ENCODE assay signal across 2 cellular contexts in the genomic region with DNA sequence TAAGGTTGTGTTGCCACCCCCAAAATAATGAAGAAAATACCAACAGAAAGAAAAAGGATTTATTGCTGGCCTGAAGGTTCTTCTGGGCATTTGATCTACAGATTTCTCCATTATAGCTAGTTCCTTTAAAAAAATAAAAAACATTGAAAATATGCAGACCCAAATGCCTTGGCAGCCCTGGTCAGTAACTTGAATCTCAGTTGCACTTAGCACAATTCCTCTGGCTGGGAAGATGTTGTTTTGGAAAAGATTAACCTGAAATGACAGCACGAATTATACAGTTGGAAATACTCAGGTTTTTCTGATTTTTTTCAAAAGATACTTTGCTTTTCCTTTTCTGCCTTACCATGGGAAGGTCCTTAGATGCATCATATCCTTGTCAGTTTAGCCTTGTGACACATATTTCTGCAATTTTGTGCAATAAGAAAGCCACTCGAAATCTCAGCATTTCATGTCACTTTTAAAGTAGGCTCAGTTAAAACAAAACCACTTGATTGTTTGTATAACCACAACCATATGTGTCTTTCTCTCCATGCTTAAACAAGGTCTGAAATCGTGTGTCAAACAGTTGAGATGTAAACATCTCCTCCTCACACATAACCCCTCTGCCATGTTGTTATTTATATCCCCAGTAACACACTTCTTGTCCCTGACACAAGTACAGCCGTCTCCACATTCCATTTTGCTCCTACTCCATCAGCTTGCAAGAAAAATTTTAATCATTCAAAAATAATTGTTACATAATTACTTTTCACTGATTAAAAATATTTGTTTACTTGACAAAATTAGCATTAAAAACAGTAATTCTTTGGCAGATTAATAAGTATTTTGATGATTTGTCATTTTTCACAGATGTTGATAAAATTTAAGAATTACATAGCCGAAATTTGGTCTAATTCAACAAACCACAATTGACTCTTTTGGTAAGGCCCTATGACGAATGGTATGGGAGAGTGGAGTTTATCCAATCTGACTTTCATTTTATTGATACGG.
TF ChIP-seq lines count a peak whose summit lies in the region.

No MANE protein-coding gene starts in this region.

TF ChIP-seq in IMR-90, 13 proteins besides CTCF, POLR2A, EP300 and RAD21:
- TF ChIP-seq FOS (IDR thresholded peaks at IDR 0.05; ENCODE audit: low read depth, low read length) (no peak), MAFK (IDR thresholded peaks at IDR 0.05; ENCODE audit: low read depth, low read length) (peak; percentile 42; the same call in 1 of the 2 replicates), CEBPB (IDR thresholded peaks at IDR 0.05; ENCODE audit: low read depth, low read length) (peak; percentile 68), MXI1 (IDR thresholded peaks at IDR 0.05; ENCODE audit: borderline replicate concordance, low read depth, low read length) (no peak), CHD1 (IDR thresholded peaks at IDR 0.05; ENCODE audit: low read depth, low read length) (no peak), SMC3 (IDR thresholded peaks at IDR 0.05; ENCODE audit: low read depth, low read length) (no peak), NFE2L2 (IDR thresholded peaks at IDR 0.05; ENCODE audit: low read depth, low read length) (no peak), RCOR1 (IDR thresholded peaks at IDR 0.05; ENCODE audit: insufficient replicate concordance, low read length) (no peak), RFX5 (IDR thresholded peaks at IDR 0.05; ENCODE audit: low read depth, low read length) (no peak), ELK1 (IDR thresholded peaks at IDR 0.05; ENCODE audit: borderline replicate concordance, low read depth, low read length) (no peak), MAZ (IDR thresholded peaks at IDR 0.05; ENCODE audit: borderline replicate concordance, low read depth, low read length) (no peak), BHLHE40 (IDR thresholded peaks at IDR 0.05; ENCODE audit: low read depth, low read length) (no peak)
- TF ChIP-seq, protein P1, sequence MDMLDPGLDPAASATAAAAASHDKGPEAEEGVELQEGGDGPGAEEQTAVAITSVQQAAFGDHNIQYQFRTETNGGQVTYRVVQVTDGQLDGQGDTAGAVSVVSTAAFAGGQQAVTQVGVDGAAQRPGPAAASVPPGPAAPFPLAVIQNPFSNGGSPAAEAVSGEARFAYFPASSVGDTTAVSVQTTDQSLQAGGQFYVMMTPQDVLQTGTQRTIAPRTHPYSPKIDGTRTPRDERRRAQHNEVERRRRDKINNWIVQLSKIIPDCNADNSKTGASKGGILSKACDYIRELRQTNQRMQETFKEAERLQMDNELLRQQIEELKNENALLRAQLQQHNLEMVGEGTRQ (IDR thresholded peaks at IDR 0.05; ENCODE audit: low read depth, low read length) = no peak

TF ChIP-seq in K562, 482 proteins besides CTCF, POLR2A, EP300 and RAD21:
- TF ChIP-seq CBX2 (IDR thresholded peaks at IDR 0.05; ENCODE audit: insufficient read depth, low read length, poor library complexity, severe bottlenecking) (no peak), C11orf30 (IDR thresholded peaks at IDR 0.05; ENCODE audit: low read depth) (peak; percentile 43), MAFG (tag; conservative IDR thresholded peaks at IDR 0.05) (0 out of 2 replicates have a peak, but pooled peaks have one; percentile 5), ZNF449 (CRISPR knock-in tag; IDR thresholded peaks at IDR 0.05) (no peak), ZNF316 (IDR thresholded peaks at IDR 0.05) (peak; percentile 79)
